ENCODE assay signal across 9 cellular contexts in the genomic region with DNA sequence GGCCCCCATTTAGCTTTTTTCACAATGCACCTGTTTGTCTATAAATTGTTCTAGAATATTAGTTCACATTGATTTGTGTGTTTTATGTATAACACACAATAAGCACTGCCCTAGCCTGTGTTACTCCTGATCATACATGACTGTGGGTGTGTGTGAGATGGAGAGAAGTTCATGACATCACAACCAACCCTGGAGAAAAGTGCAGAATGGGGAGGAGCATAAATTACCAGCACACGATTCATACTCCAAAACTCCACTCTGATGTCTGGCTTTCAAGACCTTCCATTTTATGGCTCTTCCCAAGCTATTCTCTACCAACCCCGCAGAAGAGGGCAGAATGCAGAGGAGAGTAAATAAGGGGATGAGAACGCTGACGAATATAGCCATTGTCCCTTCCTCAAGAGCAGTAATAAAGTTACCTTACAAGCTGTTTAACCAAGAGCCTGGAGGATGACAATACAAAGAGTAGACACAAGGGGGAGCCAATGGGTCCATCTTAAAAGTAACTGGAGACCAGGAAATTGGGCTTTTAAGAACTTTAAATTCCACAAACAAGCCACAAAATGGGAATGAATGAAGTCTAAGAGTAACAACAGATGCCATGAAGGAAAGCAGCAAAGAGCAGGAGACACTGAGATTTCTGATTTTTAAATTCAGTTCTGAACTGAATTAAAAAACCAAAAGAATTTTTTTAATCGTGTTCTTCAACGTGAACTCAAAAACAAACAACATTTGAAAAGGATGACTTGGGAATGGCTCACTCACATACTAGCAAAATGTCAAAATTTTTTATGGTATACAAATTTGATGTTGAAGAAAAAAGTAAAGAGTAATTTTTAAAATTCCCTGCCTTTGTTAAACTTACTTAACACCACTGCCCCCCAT.
A peak's percentile ranks its signal among the peaks of the same experiment; 100 is the strongest.
DNase-seq lines count a peak whose midpoint lies in the region; ATAC-seq and TF ChIP-seq lines count a peak whose summit lies in the region.
"Had no signal": no experiment of that assay in that cellular context is flagged by ENCODE, and none has a peak within 500 bp of the region (broad histone marks: within the 10 kb centered on the region; RNA-seq: fewer than 3 reads in every experiment).

No MANE protein-coding gene starts in this region.

- CTCF ChIA-PET in MCF 10A (lab: Yijun Ruan, JAX), result interaction anchor here (0.5 to 2.0 kb wide), 13 partner anchors 8 to 371 kb away, joined by 3 to 15 read pairs (median 3); no protein-coding TSS in a partner anchor

- POLR2A ChIA-PET in MCF 10A (lab: Yijun Ruan, JAX), result interaction anchor here (0.7 to 1.4 kb wide), 3 partner anchors 11 to 259 kb away, joined by 3 read pairs; no protein-coding TSS in a partner anchor

- H3K27ac Mint-ChIP-seq in activated T-cell treated with anti-CD3 and anti-CD28 coated beads, Interleukin-2, amount 50 U/mL, for 72 hours, result no peak overlapping the region
- H3K27ac Mint-ChIP-seq in MCF 10A (ENCODE audit: low read depth, unreplicated experiment), result no peak overlapping the region
- H3K27ac Mint-ChIP-seq: stimulated activated naive CD8-positive, alpha-beta T cell treated with anti-CD3 and anti-CD28 coated beads, Interleukin-15, Interleukin-2, amounts not matched to agents 100 ng/mL and 50 ng/mL, for 24 hours had no signal

- ATAC-seq in activated T-cell treated with anti-CD3 and anti-CD28 coated beads, Interleukin-2, amount 50 U/mL, for 72 hours (replicated peaks in 1 of 2), result no peak
- ATAC-seq in activated T-cell treated with anti-CD3 and anti-CD28 coated beads, Interleukin-2, amount 50 U/mL, for 4 hours, result no peak
- peak; percentile 82 for ATAC-seq in HG02884 (IDR thresholded peaks at IDR 0.05; ENCODE audit: unreplicated experiment)
- peak; percentile 82 for ATAC-seq in left lung
- no peak for ATAC-seq in GM19455 (IDR thresholded peaks at IDR 0.05; ENCODE audit: unreplicated experiment)
- no peak for ATAC-seq in HG03460 (IDR thresholded peaks at IDR 0.05; ENCODE audit: unreplicated experiment)

- H3K4me3 ChIP-seq in left lung, result no peak overlapping the region

- peaks cover 8% of the 10 kb centered on the region for H3K27me3 Mint-ChIP-seq in activated T-cell treated with anti-CD3 and anti-CD28 coated beads, Interleukin-2, amount 50 U/mL, for 72 hours (ENCODE audit: low read depth)
- H3K27me3 Mint-ChIP-seq in activated T-cell treated with anti-CD3 and anti-CD28 coated beads, Interleukin-2, amount 50 U/mL, for 4 hours (ENCODE audit: low read depth), result peaks cover 8% of the 10 kb centered on the region
- H3K27me3 Mint-ChIP-seq in MCF 10A (ENCODE audit: insufficient read depth, unreplicated experiment), result no peaks in the 10 kb centered on the region

- H3K4me1 ChIP-seq in left lung, result peaks cover 0 to 9% of the 10 kb centered on the region in 2 donors

- no peak overlapping the region for H3K27ac ChIP-seq in left lung

- intact Hi-C loops in MCF 10A (cut with micrococcal nuclease), result loop anchor here (5.0 kb wide), 1 partner anchor 562 kb away; no protein-coding TSS in a partner anchor
- intact Hi-C loops in left lung (cut with DNase I), result no loop called here

- peak; percentile 33 to 52 for DNase-seq in activated T-cell treated with anti-CD3 and anti-CD28 coated beads, Interleukin-2, amount 50 U/mL, for 72 hours
- no peak for DNase-seq in activated T-cell treated with anti-CD3 and anti-CD28 coated beads, Interleukin-2, amount 50 U/mL, for 4 hours
- DNase-seq in NCI-H82 treated with DMSO at 0.1 percent for 48 hours (lab: John Stamatoyannopoulos, UW; ENCODE audit: unreplicated experiment), result peak; percentile 21
- peak; percentile 69 for DNase-seq in MCF 10A (ENCODE audit: unreplicated experiment)
- DNase-seq in left lung, result no peak

- TF ChIP-seq CTCF in MCF 10A (IDR thresholded peaks at IDR 0.05; ENCODE audit: unreplicated experiment) (peak; percentile 79), left lung (IDR thresholded peaks at IDR 0.05) (peak; percentile 48 to 69)

- H3K4me3 Mint-ChIP-seq in activated T-cell treated with anti-CD3 and anti-CD28 coated beads, Interleukin-2, amount 50 U/mL, for 72 hours, result no peak overlapping the region
- no peak overlapping the region for H3K4me3 Mint-ChIP-seq in activated T-cell treated with anti-CD3 and anti-CD28 coated beads, Interleukin-2, amount 50 U/mL, for 4 hours
- no peak overlapping the region for H3K4me3 Mint-ChIP-seq in MCF 10A (ENCODE audit: unreplicated experiment)
- H3K4me3 Mint-ChIP-seq: stimulated activated naive CD8-positive, alpha-beta T cell treated with anti-CD3 and anti-CD28 coated beads, Interleukin-15, Interleukin-2, amounts not matched to agents 100 ng/mL and 50 ng/mL, for 24 hours had no signal

- no peaks in the 10 kb centered on the region for H3K9me3 ChIP-seq in left lung

- BruUV-seq in MCF 10A (replicated peaks; lab: Mats Ljungman, UMichigan), result no TSS peak

- H3K4me1 Mint-ChIP-seq in activated T-cell treated with anti-CD3 and anti-CD28 coated beads, Interleukin-2, amount 50 U/mL, for 72 hours (ENCODE audit: low read depth), result no peaks in the 10 kb centered on the region
- no peaks in the 10 kb centered on the region for H3K4me1 Mint-ChIP-seq in activated T-cell treated with anti-CD3 and anti-CD28 coated beads, Interleukin-2, amount 50 U/mL, for 4 hours (ENCODE audit: low read depth)
- peaks cover 18% of the 10 kb centered on the region for H3K4me1 Mint-ChIP-seq in MCF 10A (ENCODE audit: insufficient read depth, unreplicated experiment)

- H3K27me3 ChIP-seq in left lung, result no peaks in the 10 kb centered on the region

- H3K36me3 Mint-ChIP-seq in activated T-cell treated with anti-CD3 and anti-CD28 coated beads, Interleukin-2, amount 50 U/mL, for 72 hours (ENCODE audit: insufficient read depth in 2 of 2), result no peaks in the 10 kb centered on the region
- no peaks in the 10 kb centered on the region for H3K36me3 Mint-ChIP-seq in activated T-cell treated with anti-CD3 and anti-CD28 coated beads, Interleukin-2, amount 50 U/mL, for 4 hours (ENCODE audit: insufficient read depth)
- H3K36me3 Mint-ChIP-seq in MCF 10A (ENCODE audit: insufficient read depth, unreplicated experiment), result peaks cover 7% of the 10 kb centered on the region

- H3K36me3 ChIP-seq in left lung, result no peaks in the 10 kb centered on the region

- H3K9me3 Mint-ChIP-seq in activated T-cell treated with anti-CD3 and anti-CD28 coated beads, Interleukin-2, amount 50 U/mL, for 72 hours, result no peaks in the 10 kb centered on the region
- H3K9me3 Mint-ChIP-seq in activated T-cell treated with anti-CD3 and anti-CD28 coated beads, Interleukin-2, amount 50 U/mL, for 4 hours, result no peaks in the 10 kb centered on the region
- no peaks in the 10 kb centered on the region for H3K9me3 Mint-ChIP-seq in MCF 10A (ENCODE audit: unreplicated experiment)
- H3K9me3 Mint-ChIP-seq: stimulated activated naive CD8-positive, alpha-beta T cell treated with anti-CD3 and anti-CD28 coated beads, Interleukin-15, Interleukin-2, amounts not matched to agents 100 ng/mL and 50 ng/mL, for 24 hours had no signal

Comparison
In these comparisons a context has a peak if more than half of its experiments do, and no peak if none do; other contexts are left out.
1. DNase-seq: peak in activated T-cell treated with anti-CD3 and anti-CD28 coated beads, Interleukin-2, amount 50 U/mL, for 72 hours (2 of 2), NCI-H82 treated with DMSO at 0.1 percent for 48 hours (single experiment) and MCF 10A (single experiment); none in activated T-cell treated with anti-CD3 and anti-CD28 coated beads, Interleukin-2, amount 50 U/mL, for 4 hours (single experiment) and left lung (0 of 2).
2. ATAC-seq: peak in HG02884 (single experiment) and left lung (single experiment); none in activated T-cell treated with anti-CD3 and anti-CD28 coated beads, Interleukin-2, amount 50 U/mL, for 72 hours (0 of 2), activated T-cell treated with anti-CD3 and anti-CD28 coated beads, Interleukin-2, amount 50 U/mL, for 4 hours (0 of 2), GM19455 (single experiment) and HG03460 (single experiment).